ENCODE assay signal across 21 cellular contexts in the genomic region with DNA sequence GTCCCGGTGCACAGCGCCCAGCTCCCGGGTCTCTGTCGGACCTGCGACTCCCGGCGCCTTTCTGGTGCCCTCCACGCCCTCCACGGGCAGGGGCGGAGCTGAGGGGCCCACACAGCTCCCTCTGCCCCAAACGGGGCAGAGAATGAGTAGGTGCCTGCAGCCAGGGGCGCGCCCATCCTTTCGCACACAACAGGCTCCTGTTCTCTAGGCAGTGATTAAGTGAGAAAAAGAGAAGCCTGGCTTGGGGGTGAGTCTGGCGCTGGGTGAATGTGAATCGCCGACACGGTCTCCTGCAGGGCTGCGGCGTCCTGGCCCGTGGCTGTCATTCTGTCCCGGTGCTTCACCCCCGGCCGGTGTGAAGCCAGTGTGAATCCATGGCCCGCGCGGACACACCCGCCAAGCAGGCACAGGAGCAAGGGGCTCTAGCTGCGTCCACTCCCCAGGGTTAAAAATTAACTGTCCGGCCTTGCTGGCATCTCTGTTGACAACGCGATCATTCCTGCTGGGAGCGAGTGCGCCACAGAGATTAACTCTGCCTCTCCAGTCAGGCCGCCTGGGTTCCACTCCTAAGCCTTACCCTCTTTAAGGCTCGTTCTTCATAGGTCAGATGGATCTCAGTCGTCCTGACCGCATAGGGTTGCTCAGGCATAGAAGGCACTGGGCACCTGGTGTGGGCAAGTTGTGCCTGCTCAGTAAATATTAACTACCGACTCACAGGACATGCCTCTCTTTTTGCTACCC.
A peak's percentile ranks its signal among the peaks of the same experiment; 100 is the strongest.
DNase-seq lines count a peak whose midpoint lies in the region; ATAC-seq, FAIRE-seq and TF ChIP-seq lines count a peak whose summit lies in the region.
"Had no signal": no experiment of that assay in that cellular context is flagged by ENCODE, and none has a peak within 500 bp of the region (broad histone marks: within the 10 kb centered on the region; RNA-seq: fewer than 3 reads in every experiment).

No MANE protein-coding gene starts in this region.

- no peak for TF ChIP-seq EP300 in stomach (IDR thresholded peaks at IDR 0.05)

- H3K9me3 ChIP-seq in stomach: no peaks in the 10 kb centered on the region
- H3K9me3 ChIP-seq: Peyer's patch, spleen had no signal

- TF ChIP-seq POLR2A in stomach (IDR thresholded peaks at IDR 0.05): no peak

- WGBS in stomach, 5 donors: 6 to 16% (median 7%) methylated on average over 28 to 39 of the region's 39 CpGs

- peak; percentile 56 for DNase-seq in Caki2 (ENCODE audit: low read depth)
- DNase-seq in NCI-H2227 treated with DMSO at 0.1 percent for 48 hours (lab: John Stamatoyannopoulos, UW): peak; percentile 41
- peak; percentile 79 for DNase-seq in kidney tubule cell (ENCODE audit: low spot score)
- no peak for DNase-seq in stomach
- no peak for DNase-seq in cerebellar nuclear complex (lab: John Stamatoyannopoulos, UW)
- DNase-seq in NOMO-1 treated with dmso at 0.1 percent for 144 hours (lab: John Stamatoyannopoulos, UW; ENCODE audit: unreplicated experiment): no peak
- DNase-seq in HTR-8/SVneo (ENCODE audit: insufficient read length, low spot score): no peak
- DNase-seq: activated CD4-positive, alpha-beta T cell treated with anti-CD3 and anti-CD28 coated beads, Interleukin-2, amount 50 U/mL, for 4 hours; activated T-cell treated with anti-CD3 and anti-CD28 coated beads for 4 hours; CD8-positive, alpha-beta T cell; naive B cell; NCI-H2029 treated with DMSO at 0.1 percent for 48 hours; NCI-H526 treated with DMSO at 0.1 percent for 48 hours; Peyer's patch; spleen had no signal

- no peak for ATAC-seq in HG03457 (IDR thresholded peaks at IDR 0.05; ENCODE audit: unreplicated experiment)
- ATAC-seq: CD8-positive, alpha-beta T cell; SK-N-SH treated with all-trans-retinoic acid at 6 μM for 48 hours had no signal

- in situ Hi-C loops in Caki2 (cut with HindIII; ENCODE audit: low pct_unique_long_range_greater_than_20kb, low sequenced_read_pairs): no loop called here

- FAIRE-seq in HTR-8/SVneo (lab: Jason Lieb, UNC): no peak
- FAIRE-seq: frontal cortex, TTC549 had no signal

- no peaks in the 10 kb centered on the region for H3K36me3 ChIP-seq in stomach
- H3K36me3 ChIP-seq: Peyer's patch, spleen had no signal

- TF ChIP-seq CTCF in stomach (IDR thresholded peaks at IDR 0.05): no peak

- peaks cover 0 to 30% (median 8%) of the 10 kb centered on the region in 3 donors for H3K27me3 ChIP-seq in stomach
- H3K27me3 ChIP-seq: Peyer's patch had no signal

- peaks cover 0 to 17% (median 8%) of the 10 kb centered on the region in 4 donors for H3K4me1 ChIP-seq in stomach
- H3K4me1 ChIP-seq: Peyer's patch, spleen had no signal

- intact Hi-C loops in stomach (cut with DNase I; ENCODE audit: low total_unique reads): no loop called here

- H3K4me3 ChIP-seq in stomach: peak overlapping the region; percentile 23 to 40 (median 27)
- H3K4me3 ChIP-seq: coronary artery, lung, Peyer's patch, spleen had no signal

- H3K27ac ChIP-seq in stomach: no peak overlapping the region
- H3K27ac ChIP-seq: coronary artery, Peyer's patch, spleen had no signal

Comparison
In these comparisons a context has a peak if more than half of its experiments do, and no peak if none do; other contexts are left out.
1. DNase-seq: peak in Caki2 (single experiment), NCI-H2227 treated with DMSO at 0.1 percent for 48 hours (single experiment) and kidney tubule cell (single experiment); none in stomach (single experiment), cerebellar nuclear complex (0 of 2), NOMO-1 treated with dmso at 0.1 percent for 144 hours (single experiment) and HTR-8/SVneo (single experiment).